22 cellular contexts compared by ENCODE assay signal in genomic region chr11:10917802-10918201, GRCh38.
"Had no signal": no experiment of that assay in that cellular context is flagged by ENCODE, and none has a peak within 500 bp of the region (broad histone marks: within the 10 kb centered on the region; RNA-seq: fewer than 3 reads in every experiment).

No MANE protein-coding gene starts in this region.

- DNase-seq: IMR-90, MM.1S, NCI-H1092 treated with DMSO at 0.1 percent for 48 hours, NCI-H1436, NCI-H187, NCI-H2029, NCI-H2081 treated with DMSO at 0.1 percent for 48 hours, NCI-H2171, NCI-H226, NCI-H446, NCI-H510A, NCI-H524 treated with DMSO at 0.1 percent for 48 hours, NCI-H69, NCI-H774, PC-3, Peyer's patch, Right ventricle myocardium superior, SIG-M5 had no signal

- H3K4me2 ChIP-seq: KMS-11 had no signal

- H3K9me3 ChIP-seq: Peyer's patch, SJSA1 had no signal

- H3K27ac ChIP-seq: KMS-11, SJSA1, SK-N-MC had no signal

- FAIRE-seq: HepG2 had no signal

- H3K27me3 ChIP-seq: Peyer's patch, SJSA1 had no signal

- H3K36me3 ChIP-seq: Peyer's patch, SJSA1 had no signal

- ATAC-seq: HepG2, PC-3 had no signal

- H3K9ac ChIP-seq: KMS-11 had no signal

- H3K4me3 ChIP-seq: Peyer's patch, SJSA1, SK-N-MC had no signal

- H3K4me1 ChIP-seq: Peyer's patch, SJSA1 had no signal
